ENCODE assay signal across 21 cellular contexts in genomic region chr5:14029185-14029584, GRCh38.
A peak's percentile ranks its signal among the peaks of the same experiment; 100 is the strongest.
DNase-seq lines count a peak whose midpoint lies in the region; ATAC-seq and TF ChIP-seq lines count a peak whose summit lies in the region.
"Had no signal": no experiment of that assay in that cellular context is flagged by ENCODE, and none has a peak within 500 bp of the region (broad histone marks: within the 10 kb centered on the region; RNA-seq: fewer than 3 reads in every experiment).

No MANE protein-coding gene starts in this region.

- H3K4me1 ChIP-seq in HEK293 (ENCODE audit: control insufficient read depth, insufficient read depth, low read length) (no peaks in the 10 kb centered on the region), Panc1 (ENCODE audit: control insufficient read depth, insufficient read depth, low read length) (no peaks in the 10 kb centered on the region), BE2C (no peaks in the 10 kb centered on the region), GM23338 (ENCODE audit: insufficient read depth) (no peaks in the 10 kb centered on the region)
- H3K4me1 ChIP-seq: HAP-1 had no signal

- in situ Hi-C loops in Panc1 (cut with HindIII; ENCODE audit: low pct_unique_long_range_greater_than_20kb, low sequenced_read_pairs): no loop called here

- no peak overlapping the region for H3K4me2 ChIP-seq in GM23338
- H3K4me2 ChIP-seq: BLaER1 treated with 17β-estradiol and CSF1 and Interleukin-3, amounts not matched to agents 10 nM and 100 nM had no signal

- DNase-seq in NCI-H2081 treated with DMSO at 0.1 percent for 48 hours (lab: John Stamatoyannopoulos, UW): peak; percentile 84
- no peak for DNase-seq in Panc1 (ENCODE audit: low read depth, low spot score)
- peak; percentile 54 for DNase-seq in osteocyte (ENCODE audit: extremely low spot score, unreplicated experiment)
- DNase-seq in activated naive CD4-positive, alpha-beta T cell treated with anti-CD3 and anti-CD28 coated beads, Interleukin-2, amount 50 U/mL, for 72 hours (ENCODE audit: low spot score in 2 of 2): no peak
- no peak for DNase-seq in BE2C
- no peak for DNase-seq in GM23338 (ENCODE audit: low spot score)
- DNase-seq: CD8-positive, alpha-beta T cell; DMS79; KBM-7; MV-4-11; NCI-H1436 treated with DMSO at 0.1 percent for 48 hours; NCI-H2029; NCI-H2171 treated with DMSO at 0.1 percent for 48 hours; NCI-H446 treated with DMSO at 0.1 percent for 48 hours; NCI-H774; SW 1271; T-helper 2 cell had no signal

- H3K27me3 ChIP-seq in Panc1 (ENCODE audit: control insufficient read depth, insufficient read depth, low read length) (no peaks in the 10 kb centered on the region), BE2C (no peaks in the 10 kb centered on the region; the same call in 1 of the 2 replicates), GM23338 (ENCODE audit: insufficient read depth) (no peaks in the 10 kb centered on the region)
- H3K27me3 ChIP-seq: BLaER1 treated with 17β-estradiol and CSF1 and Interleukin-3, amounts not matched to agents 10 nM and 100 nM had no signal

- no peak overlapping the region for H3K27ac Mint-ChIP-seq in osteocyte (ENCODE audit: unreplicated experiment)
- H3K27ac Mint-ChIP-seq in activated naive CD4-positive, alpha-beta T cell treated with anti-CD3 and anti-CD28 coated beads, Interleukin-2, amount 50 U/mL, for 72 hours: no peak overlapping the region
- H3K27ac Mint-ChIP-seq in GM23338: no peak overlapping the region
- H3K27ac Mint-ChIP-seq: CD8-positive, alpha-beta T cell had no signal

- H3K9me3 Mint-ChIP-seq in osteocyte (ENCODE audit: unreplicated experiment) (no peaks in the 10 kb centered on the region), GM23338 (no peaks in the 10 kb centered on the region)
- H3K9me3 Mint-ChIP-seq in activated naive CD4-positive, alpha-beta T cell treated with anti-CD3 and anti-CD28 coated beads, Interleukin-2, amount 50 U/mL, for 72 hours: peaks cover 10 to 16% of the 10 kb centered on the region in 2 donors
- H3K9me3 Mint-ChIP-seq: CD8-positive, alpha-beta T cell had no signal

- H3K36me3 ChIP-seq in HEK293 (ENCODE audit: control insufficient read depth in 2 of 2, insufficient read depth in 1 of 2, low read length in 2 of 2) (no peaks in the 10 kb centered on the region), Panc1 (ENCODE audit: control insufficient read depth, insufficient read depth, low read length) (no peaks in the 10 kb centered on the region), BE2C (no peaks in the 10 kb centered on the region), GM23338 (ENCODE audit: insufficient read depth) (no peaks in the 10 kb centered on the region)
- H3K36me3 ChIP-seq: BLaER1 treated with 17β-estradiol and CSF1 and Interleukin-3, amounts not matched to agents 10 nM and 100 nM; HAP-1 had no signal

- no peaks in the 10 kb centered on the region for H3F3A ChIP-seq in GM23338 (replicated peaks; ENCODE audit: low read depth)

- intact Hi-C loops in Panc1 (cut with micrococcal nuclease; ENCODE audit: unreplicated experiment): no loop called here

- H3K27me3 Mint-ChIP-seq in osteocyte (ENCODE audit: unreplicated experiment): no peaks in the 10 kb centered on the region
- H3K27me3 Mint-ChIP-seq in GM23338 (ENCODE audit: insufficient read depth, low read depth, poor library complexity): no peaks in the 10 kb centered on the region

- peaks cover 10% of the 10 kb centered on the region for H3K4me1 Mint-ChIP-seq in osteocyte (ENCODE audit: unreplicated experiment)
- peaks cover 5% of the 10 kb centered on the region; the same call in 2 of the 3 replicates for H3K4me1 Mint-ChIP-seq in GM23338

- H3K4me3 ChIP-seq in HEK293 (ENCODE audit: low read depth, low read length) (no peak overlapping the region), Panc1 (ENCODE audit: low read depth in 2 of 2, low read length in 2 of 2) (no peak overlapping the region), BE2C (ENCODE audit: low read depth, low read length) (no peak overlapping the region), GM23338 (no peak overlapping the region)
- H3K4me3 ChIP-seq: BLaER1 treated with 17β-estradiol and CSF1 and Interleukin-3, amounts not matched to agents 10 nM and 100 nM; HAP-1 had no signal

- no peaks in the 10 kb centered on the region for H3K9me2 ChIP-seq in GM23338 (ENCODE audit: insufficient read depth)

- ATAC-seq in Panc1: no peak
- ATAC-seq in HG02759 (IDR thresholded peaks at IDR 0.05; ENCODE audit: unreplicated experiment): no peak
- no peak for ATAC-seq in activated naive CD4-positive, alpha-beta T cell treated with anti-CD3 and anti-CD28 coated beads, Interleukin-2, amount 50 U/mL, for 72 hours
- ATAC-seq in GM23338: no peak
- ATAC-seq: CD8-positive, alpha-beta T cell had no signal

- H2AFZ ChIP-seq in GM23338: no peak overlapping the region

- H3K27ac ChIP-seq in HEK293 (ENCODE audit: extremely low read depth, low read depth, low read length) (no peak overlapping the region), Panc1 (ENCODE audit: low read length) (peak overlapping the region; percentile 54), GM23338 (ENCODE audit: low read depth) (no peak overlapping the region)
- H3K27ac ChIP-seq: BLaER1 treated with 17β-estradiol and CSF1 and Interleukin-3, amounts not matched to agents 10 nM and 100 nM had no signal

- no peaks in the 10 kb centered on the region for H3K9me3 ChIP-seq in HEK293 (ENCODE audit: control insufficient read depth, insufficient read depth, low read depth, low read length)
- peaks cover 6% of the 10 kb centered on the region; the same call in 1 of the 2 replicates for H3K9me3 ChIP-seq in Panc1 (ENCODE audit: control insufficient read depth, insufficient read depth, low read depth, low read length)
- H3K9me3 ChIP-seq in BE2C: no peaks in the 10 kb centered on the region
- H3K9me3 ChIP-seq: HAP-1 had no signal

- no peak for TF ChIP-seq CTCF in HEK293 (tag by site-specific recombination; IDR thresholded peaks at IDR 0.05)
- TF ChIP-seq CTCF in Panc1 (IDR thresholded peaks at IDR 0.05): no peak
- TF ChIP-seq CTCF in osteocyte (IDR thresholded peaks at IDR 0.05): no peak
- TF ChIP-seq CTCF in BE2C (IDR thresholded peaks at IDR 0.05; ENCODE audit: low read depth, low read length): no peak
- no peak for TF ChIP-seq CTCF in GM23338 (conservative IDR thresholded peaks at IDR 0.05; ENCODE audit: low read depth in 2 of 2)

- BruUV-seq in Panc1 (replicated peaks; lab: Mats Ljungman, UMichigan): no TSS peak

- H3K4me3 Mint-ChIP-seq in osteocyte (ENCODE audit: unreplicated experiment): no peak overlapping the region
- H3K4me3 Mint-ChIP-seq in GM23338: no peak overlapping the region
- H3K4me3 Mint-ChIP-seq: CD8-positive, alpha-beta T cell had no signal

- H3K79me2 ChIP-seq in GM23338 (replicated peaks; ENCODE audit: insufficient read depth): no peaks in the 10 kb centered on the region

- CTCF ChIA-PET in HEK293 (lab: Yijun Ruan, JAX) (no interaction called here), Panc1 (lab: Charles Lee) (no interaction called here)

- H3K36me3 Mint-ChIP-seq in osteocyte (ENCODE audit: unreplicated experiment) (no peaks in the 10 kb centered on the region), GM23338 (ENCODE audit: low read depth) (no peaks in the 10 kb centered on the region)
- peaks cover 2 to 7% of the 10 kb centered on the region in 2 donors for H3K36me3 Mint-ChIP-seq in activated naive CD4-positive, alpha-beta T cell treated with anti-CD3 and anti-CD28 coated beads, Interleukin-2, amount 50 U/mL, for 72 hours
- H3K36me3 Mint-ChIP-seq: CD8-positive, alpha-beta T cell had no signal

- H4K20me1 ChIP-seq in GM23338 (replicated peaks; ENCODE audit: insufficient read depth): no peaks in the 10 kb centered on the region
- H4K20me1 ChIP-seq: BLaER1 treated with 17β-estradiol and CSF1 and Interleukin-3, amounts not matched to agents 10 nM and 100 nM had no signal

- POLR2A ChIA-PET in HEK293 (lab: Yijun Ruan, JAX): no interaction called here
- POLR2A ChIA-PET in Panc1 (lab: Charles Lee): interaction anchor here (1.8 kb wide), 1 partner anchor 18 kb away, joined by 5 read pairs; no protein-coding TSS in a partner anchor

TF ChIP-seq in HEK293, 187 proteins besides CTCF, POLR2A, EP300 and RAD21:
- TF ChIP-seq SP7 (tag by site-specific recombination; IDR thresholded peaks at IDR 0.05): peak; percentile 82
- peak; percentile 43; the same call in 1 of the 2 replicates for TF ChIP-seq ZNF600 (tag by site-specific recombination; IDR thresholded peaks at IDR 0.05)
- TF ChIP-seq YY1 (tag by site-specific recombination; IDR thresholded peaks at IDR 0.05): no peak

TF ChIP-seq in GM23338, 12 proteins besides CTCF, POLR2A, EP300 and RAD21 (continues in another document):
- TF ChIP-seq NANOG (IDR thresholded peaks at IDR 0.05; ENCODE audit: borderline replicate concordance) (no peak), POLR2AphosphoS5 (IDR thresholded peaks at IDR 0.05; ENCODE audit: low read depth) (no peak)
- TF ChIP-seq, protein P1, sequence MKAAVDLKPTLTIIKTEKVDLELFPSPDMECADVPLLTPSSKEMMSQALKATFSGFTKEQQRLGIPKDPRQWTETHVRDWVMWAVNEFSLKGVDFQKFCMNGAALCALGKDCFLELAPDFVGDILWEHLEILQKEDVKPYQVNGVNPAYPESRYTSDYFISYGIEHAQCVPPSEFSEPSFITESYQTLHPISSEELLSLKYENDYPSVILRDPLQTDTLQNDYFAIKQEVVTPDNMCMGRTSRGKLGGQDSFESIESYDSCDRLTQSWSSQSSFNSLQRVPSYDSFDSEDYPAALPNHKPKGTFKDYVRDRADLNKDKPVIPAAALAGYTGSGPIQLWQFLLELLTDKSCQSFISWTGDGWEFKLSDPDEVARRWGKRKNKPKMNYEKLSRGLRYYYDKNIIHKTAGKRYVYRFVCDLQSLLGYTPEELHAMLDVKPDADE (IDR thresholded peaks at IDR 0.05): no peak

Comparison
In these comparisons a context has a peak if more than half of its experiments do, and no peak if none do; other contexts are left out.
1. DNase-seq: peak in NCI-H2081 treated with DMSO at 0.1 percent for 48 hours (single experiment) and osteocyte (single experiment); none in Panc1 (single experiment), activated naive CD4-positive, alpha-beta T cell treated with anti-CD3 and anti-CD28 coated beads, Interleukin-2, amount 50 U/mL, for 72 hours (0 of 2), BE2C (single experiment) and GM23338 (single experiment).